22 cellular contexts compared by ENCODE assay signal in the genomic region with DNA sequence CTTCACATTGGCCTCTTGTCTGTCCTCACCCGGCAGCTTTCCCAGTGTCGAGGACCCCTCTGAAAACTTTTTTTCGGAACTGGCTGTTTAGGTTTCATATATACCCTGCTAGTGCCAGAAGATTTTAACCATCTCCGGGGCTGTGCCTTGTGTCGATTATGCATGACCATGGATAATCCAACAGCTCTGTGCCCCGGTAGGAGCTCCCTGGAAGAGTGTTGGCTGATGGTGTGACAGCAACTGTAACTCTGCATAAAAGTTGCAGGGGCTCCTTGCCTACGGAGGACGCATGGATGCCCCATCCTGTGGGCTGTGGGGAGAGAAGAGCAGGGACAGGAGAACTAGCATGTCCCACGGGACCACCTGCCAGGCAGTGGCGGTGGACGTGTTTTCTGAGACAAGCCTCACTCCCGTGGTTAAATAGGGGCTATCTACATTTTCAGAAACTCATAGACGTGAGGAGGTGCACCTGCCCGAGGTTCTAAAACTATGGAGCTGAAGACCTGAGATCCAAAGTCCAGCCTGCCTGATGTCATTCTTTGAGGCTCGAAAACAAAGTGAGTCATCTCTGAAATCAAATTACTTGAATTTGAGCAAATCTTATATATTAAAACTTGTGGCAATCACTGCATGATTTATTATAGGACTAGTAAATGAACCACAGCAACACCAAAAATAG.
A peak's percentile ranks its signal among the peaks of the same experiment; 100 is the strongest.
DNase-seq lines count a peak whose midpoint lies in the region; ATAC-seq and TF ChIP-seq lines count a peak whose summit lies in the region.
"Had no signal": no experiment of that assay in that cellular context is flagged by ENCODE, and none has a peak within 500 bp of the region (broad histone marks: within the 10 kb centered on the region; RNA-seq: fewer than 3 reads in every experiment).

No MANE protein-coding gene starts in this region.

- no peaks in the 10 kb centered on the region for H3K4me1 ChIP-seq in Caco-2
- H3K4me1 ChIP-seq in Panc1 (ENCODE audit: control insufficient read depth, insufficient read depth, low read length) = 0 out of 2 replicates have a peak, but pooled peaks cover 3% of the 10 kb centered on the region
- no peaks in the 10 kb centered on the region for H3K4me1 ChIP-seq in GM23248 (ENCODE audit: insufficient read depth)

- peak; percentile 4; the same call in 1 of the 2 replicates for TF ChIP-seq CTCF in 22Rv1 (IDR thresholded peaks at IDR 0.05)
- no peak for TF ChIP-seq CTCF in Caco-2 (IDR thresholded peaks at IDR 0.05; ENCODE audit: insufficient read depth in 1 of 2, low read depth in 1 of 2, low read length in 1 of 2, severe bottlenecking in 1 of 2, unreplicated experiment in 1 of 2)
- TF ChIP-seq CTCF in Panc1 (IDR thresholded peaks at IDR 0.05) = peak; percentile 70
- TF ChIP-seq CTCF in endothelial cell (IDR thresholded peaks at IDR 0.05; ENCODE audit: unreplicated experiment) = peak; percentile 7

- POLR2A ChIA-PET in Caco-2 (lab: Charles Lee) (interaction anchor here (0.6 kb wide), 2 partner anchors 67 to 563 kb away, joined by 3 to 5 read pairs; no protein-coding TSS in a partner anchor), Panc1 (lab: Charles Lee) (no interaction called here)

- H3K27me3 ChIP-seq in Caco-2 (replicated peaks; ENCODE audit: control insufficient read depth, insufficient read depth, low read length) = no peaks in the 10 kb centered on the region
- H3K27me3 ChIP-seq in Panc1 (ENCODE audit: control insufficient read depth, insufficient read depth, low read length) = no peaks in the 10 kb centered on the region
- H3K27me3 ChIP-seq in GM23248 (replicated peaks; ENCODE audit: insufficient read depth) = peaks cover 25% of the 10 kb centered on the region; the same call in 1 of the 2 replicates
- H3K27me3 ChIP-seq: cardiac muscle cell, dorsolateral prefrontal cortex, spleen had no signal

- H3K9ac ChIP-seq in GM23248 = no peak overlapping the region

- intact Hi-C loops in Caco-2 (cut with micrococcal nuclease; ENCODE audit: unreplicated experiment) (loop anchor here (5.0 kb wide), 1 partner anchor 434 kb away; no protein-coding TSS in a partner anchor), Panc1 (cut with micrococcal nuclease; ENCODE audit: unreplicated experiment) (no loop called here)

- H3K36me3 ChIP-seq in Caco-2 (ENCODE audit: control insufficient read depth, insufficient read depth, low read length) (no peaks in the 10 kb centered on the region), Panc1 (ENCODE audit: control insufficient read depth, insufficient read depth, low read length) (no peaks in the 10 kb centered on the region), GM23248 (ENCODE audit: low read depth) (no peaks in the 10 kb centered on the region)
- H3K36me3 ChIP-seq: cardiac muscle cell, spleen, thoracic aorta, WERI-Rb-1 had no signal

- BruUV-seq in Caco-2 (replicated peaks; lab: Mats Ljungman, UMichigan) (no TSS peak), Panc1 (replicated peaks; lab: Mats Ljungman, UMichigan) (no TSS peak)

- no peaks in the 10 kb centered on the region for H3K9me3 Mint-ChIP-seq in Caco-2 (ENCODE audit: unreplicated experiment)
- H3K9me3 Mint-ChIP-seq in endothelial cell (ENCODE audit: unreplicated experiment) = no peaks in the 10 kb centered on the region

- H3K9me3 ChIP-seq in Caco-2 (no peaks in the 10 kb centered on the region; the same call in 1 of the 2 replicates), Panc1 (ENCODE audit: control insufficient read depth, insufficient read depth, low read depth, low read length) (no peaks in the 10 kb centered on the region), GM23248 (ENCODE audit: low read depth) (no peaks in the 10 kb centered on the region)
- H3K9me3 ChIP-seq: spleen, thoracic aorta had no signal

- H3K4me1 Mint-ChIP-seq in Caco-2 (ENCODE audit: low read depth, unreplicated experiment) (no peaks in the 10 kb centered on the region), endothelial cell (ENCODE audit: unreplicated experiment) (peaks cover 33% of the 10 kb centered on the region)

- peak overlapping the region; percentile 52 for H3K4me3 Mint-ChIP-seq in Caco-2 (ENCODE audit: unreplicated experiment)
- H3K4me3 Mint-ChIP-seq in endothelial cell (ENCODE audit: unreplicated experiment) = no peak overlapping the region
- H3K4me3 Mint-ChIP-seq: CD4-positive, alpha-beta memory T cell had no signal

- H3K27me3 Mint-ChIP-seq in Caco-2 (ENCODE audit: insufficient read depth, unreplicated experiment) = peaks cover 18% of the 10 kb centered on the region
- peaks cover 2% of the 10 kb centered on the region for H3K27me3 Mint-ChIP-seq in endothelial cell (ENCODE audit: unreplicated experiment)
- H3K27me3 Mint-ChIP-seq: naive B cell had no signal

- H3K27ac ChIP-seq in 22Rv1 (no peak overlapping the region), Panc1 (ENCODE audit: low read length) (no peak overlapping the region), GM23248 (no peak overlapping the region)
- H3K27ac ChIP-seq: cardiac muscle cell, thoracic aorta, WERI-Rb-1 had no signal

- 3 to 4% methylated on average over 15 of the region's 15 CpGs for WGBS in GM23248 (ENCODE audit: low coverage in 1 of 2, low lambda C conversion rate in 2 of 2, missing lambda C conversion rate in 2 of 2), 2 experiments

- H2AFZ ChIP-seq in GM23248 = no peak overlapping the region

- DNase-seq in Caco-2 (no peak), Panc1 (ENCODE audit: low read depth, low spot score) (no peak), endothelial cell (ENCODE audit: low spot score) (no peak), NCI-H2171 treated with DMSO at 0.1 percent for 48 hours (lab: John Stamatoyannopoulos, UW) (no peak), GM23248 (no peak), islet precursor cell (no peak)
- DNase-seq: activated naive CD4-positive, alpha-beta T cell treated with anti-CD3 and anti-CD28 coated beads, Interleukin-2, amount 50 U/mL, for 16 hours; CD4-positive, alpha-beta memory T cell; DMS153; GOT3; left colon; occipital lobe; spleen had no signal

- H3K79me2 ChIP-seq in GM23248 (ENCODE audit: insufficient read depth) = no peaks in the 10 kb centered on the region

- H3K4me3 ChIP-seq in Caco-2 (ENCODE audit: low read depth, low read length) (no peak overlapping the region), Panc1 (ENCODE audit: low read depth in 2 of 2, low read length in 2 of 2) (no peak overlapping the region), GM23248 (no peak overlapping the region)
- H3K4me3 ChIP-seq: cardiac muscle cell, dorsolateral prefrontal cortex, spleen, thoracic aorta had no signal

- H3K36me3 Mint-ChIP-seq in Caco-2 (ENCODE audit: insufficient read depth, unreplicated experiment) (no peaks in the 10 kb centered on the region), endothelial cell (ENCODE audit: low read depth, unreplicated experiment) (no peaks in the 10 kb centered on the region)
- H3K36me3 Mint-ChIP-seq: CD4-positive, alpha-beta memory T cell; memory B cell; naive B cell had no signal

- in situ Hi-C loops in Panc1 (cut with HindIII; ENCODE audit: low pct_unique_long_range_greater_than_20kb, low sequenced_read_pairs) = no loop called here
- in situ Hi-C loops in GM23248 (cut with MboI) = no loop called here

- ATAC-seq in Panc1 = no peak
- ATAC-seq in HG02798 (IDR thresholded peaks at IDR 0.05; ENCODE audit: poor library complexity, unreplicated experiment) = no peak
- ATAC-seq: left colon, SK-N-SH treated with all-trans-retinoic acid at 6 μM for 48 hours had no signal

- no peaks in the 10 kb centered on the region for H3K9me2 ChIP-seq in GM23248 (ENCODE audit: insufficient read depth)

- no peak overlapping the region for H3K4me2 ChIP-seq in GM23248 (ENCODE audit: unreplicated experiment)

- CTCF ChIA-PET in Caco-2 (lab: Charles Lee) (interaction anchor here (0.6 kb wide), 1 partner anchor 20 kb away, joined by 5 read pairs; no protein-coding TSS in a partner anchor), Panc1 (lab: Charles Lee) (no interaction called here)

- H3F3A ChIP-seq in GM23248 (ENCODE audit: insufficient read depth) = no peaks in the 10 kb centered on the region

- H3K27ac Mint-ChIP-seq in Caco-2 (ENCODE audit: unreplicated experiment) (no peak overlapping the region), endothelial cell (ENCODE audit: unreplicated experiment) (peak overlapping the region; percentile 62)
- H3K27ac Mint-ChIP-seq: CD4-positive, alpha-beta memory T cell; memory B cell had no signal

- no peaks in the 10 kb centered on the region for H4K20me1 ChIP-seq in GM23248 (ENCODE audit: insufficient read depth)

Comparison
In these comparisons a context has a peak if more than half of its experiments do, and no peak if none do; other contexts are left out.
1. CTCF ChIP-seq: peak in 22Rv1 (single experiment), Panc1 (single experiment) and endothelial cell (single experiment); none in Caco-2 (0 of 2).